In genomic region chr2:152730591-152731333, GRCh38 we compare ENCODE assay signal across 7 cellular contexts. TPM values are rescaled to one million over a fixed set of nuclear protein-coding genes. Genes with fewer than 3 reads are reported as not detected.
DNase-seq lines count a peak whose midpoint lies in the region; ATAC-seq lines count a peak whose summit lies in the region.

No MANE protein-coding gene starts in this region.

- DNase-seq in SIG-M5 (lab: John Stamatoyannopoulos, UW) = peak; percentile 43
- peak; percentile 40 for DNase-seq in fibroblast of gingiva (ENCODE audit: low read depth)
- no peak for DNase-seq in occipital lobe (lab: John Stamatoyannopoulos, UW)
- no peak for DNase-seq in hippocampal formation (lab: John Stamatoyannopoulos, UW)
- DNase-seq in NCI-H446 treated with DMSO at 0.1 percent for 48 hours (lab: John Stamatoyannopoulos, UW) = no peak

- peak; percentile 50 for ATAC-seq in GM19351 (IDR thresholded peaks at IDR 0.05; ENCODE audit: unreplicated experiment)
- peak; percentile 89 for ATAC-seq in HG02981 (IDR thresholded peaks at IDR 0.05; ENCODE audit: unreplicated experiment)

RNA-seq across cellular contexts. Expression of gene ARL6IP6, which starts 12.3 kb away (rescaled TPM):
- 38.2 TPM for total RNA-seq in occipital lobe

RNA-seq across cellular contexts. Expression of gene PRPF40A, which starts 13.5 kb away (rescaled TPM):
- 127 TPM for total RNA-seq in occipital lobe

Comparison
In these comparisons a context has a peak if more than half of its experiments do, and no peak if none do; other contexts are left out.
1. DNase-seq: peak in SIG-M5 (single experiment) and fibroblast of gingiva (single experiment); none in occipital lobe (single experiment), hippocampal formation (0 of 2) and NCI-H446 treated with DMSO at 0.1 percent for 48 hours (single experiment).